14 cellular contexts compared by ENCODE assay signal in the genomic region with DNA sequence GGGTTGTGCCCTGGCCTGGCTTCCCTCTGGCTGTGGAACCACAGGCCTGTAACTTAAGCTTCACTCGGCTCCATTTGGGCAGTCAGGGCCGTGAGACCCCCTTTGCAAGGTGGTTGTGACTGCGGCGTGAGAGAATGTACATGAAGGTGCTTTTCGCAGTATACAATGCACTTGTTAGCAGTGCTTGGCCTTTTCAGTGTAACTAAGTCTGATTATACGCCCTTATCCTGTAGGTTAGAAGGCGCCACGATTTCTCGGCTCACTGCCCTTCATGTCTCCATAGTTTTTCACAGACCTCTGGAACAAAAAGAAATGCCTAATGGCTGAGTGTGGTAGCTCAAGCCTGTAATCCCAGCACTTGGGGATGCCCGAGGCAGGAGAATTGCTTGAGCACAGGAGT. TPM values are rescaled to one million over a fixed set of nuclear protein-coding genes. Genes with fewer than 3 reads are reported as not detected.
A peak's percentile ranks its signal among the peaks of the same experiment; 100 is the strongest.
DNase-seq lines count a peak whose midpoint lies in the region; ATAC-seq and TF ChIP-seq lines count a peak whose summit lies in the region.
"Had no signal": no experiment of that assay in that cellular context is flagged by ENCODE, and none has a peak within 500 bp of the region (broad histone marks: within the 10 kb centered on the region; RNA-seq: fewer than 3 reads in every experiment).

No MANE protein-coding gene starts in this region.

- DNase-seq in PC-3 (no peak), esophagus muscularis mucosa (ENCODE audit: extremely low spot score) (no peak), prostate gland (ENCODE audit: low spot score) (no peak), WERI-Rb-1 (no peak), H4 (ENCODE audit: low spot score) (no peak), GM13976 (ENCODE audit: low spot score) (no peak)
- DNase-seq: activated B cell treated with CpG ODN at 0.5 μM for 24 hours, activated gamma-delta T cell treated with Interleukin-2 at 50 U/mL for 16 hours had no signal

- ATAC-seq in PC-3 (no peak), GM19035 (IDR thresholded peaks at IDR 0.05; ENCODE audit: unreplicated experiment) (no peak)

- peaks cover 15% of the 10 kb centered on the region for H3K36me3 ChIP-seq in ACC112 (ENCODE audit: insufficient read depth, low read length)
- peaks cover 32% of the 10 kb centered on the region; the same call in 1 of the 2 replicates for H3K36me3 ChIP-seq in PC-3 (ENCODE audit: low read depth, low read length)
- peaks cover 0 to 45% (median 26%) of the 10 kb centered on the region in 4 donors for H3K36me3 ChIP-seq in esophagus muscularis mucosa
- H3K36me3 ChIP-seq in prostate gland: no peaks in the 10 kb centered on the region
- peaks cover 59% of the 10 kb centered on the region for H3K36me3 ChIP-seq in WERI-Rb-1

- H3K27ac ChIP-seq in ACC112 (ENCODE audit: low read depth, low read length) (peak overlapping the region; percentile 63), PC-3 (ENCODE audit: low read length) (peak overlapping the region; percentile 39), esophagus muscularis mucosa (replicated peaks in 1 of 4) (peak overlapping the region; percentile 48 to 60 (median 52)), prostate gland (peak overlapping the region; percentile 30 to 67), WERI-Rb-1 (no peak overlapping the region)
- H3K27ac ChIP-seq: right lobe of liver had no signal

- H3K4me1 ChIP-seq in ACC112 (ENCODE audit: control insufficient read depth, insufficient read depth, low read length, unreplicated experiment) (peaks cover 64% of the 10 kb centered on the region), PC-3 (ENCODE audit: insufficient read depth, low read length) (peaks cover 63% of the 10 kb centered on the region), esophagus muscularis mucosa (peaks cover 36 to 53% (median 43%) of the 10 kb centered on the region in 4 donors), prostate gland (replicated peaks) (peaks cover 10% of the 10 kb centered on the region)

- in situ Hi-C loops in GM13976 (cut with MboI; ENCODE audit: low sequenced_read_pairs, unreplicated experiment): no loop called here

- POLR2A ChIA-PET in PC-3 (lab: Charles Lee; ENCODE audit: unreplicated experiment): interaction anchor here (0.5 to 0.9 kb wide), 3 partner anchors 14 to 58 kb away, joined by 3 to 5 read pairs (median 4); no protein-coding TSS in a partner anchor

- no peak for TF ChIP-seq POLR2A in esophagus muscularis mucosa (IDR thresholded peaks at IDR 0.05; ENCODE audit: low read depth)
- TF ChIP-seq POLR2A in prostate gland (IDR thresholded peaks at IDR 0.05): no peak

- no peaks in the 10 kb centered on the region for H3K9me2 ChIP-seq in PC-3 (replicated peaks; ENCODE audit: low read length)

- 92% methylated on average over 10 of the region's 10 CpGs for WGBS in esophagus muscularis mucosa
- 89% methylated on average over 10 of the region's 10 CpGs for WGBS in prostate gland

- H3K4me2 ChIP-seq in PC-3 (ENCODE audit: low read length): peak overlapping the region; percentile 64

- H3K79me2 ChIP-seq in ACC112 (ENCODE audit: control insufficient read depth, insufficient read depth, low read length, unreplicated experiment) (peaks cover 49% of the 10 kb centered on the region), PC-3 (ENCODE audit: low read length) (peaks cover 74% of the 10 kb centered on the region)

- intact Hi-C loops in PC-3 (cut with micrococcal nuclease) (no loop called here), esophagus muscularis mucosa (cut with DNase I) (no loop called here), prostate gland (cut with DNase I) (no loop called here)

- no peak overlapping the region for H3K4me3 ChIP-seq in ACC112 (ENCODE audit: low read depth, low read length)
- no peak overlapping the region for H3K4me3 ChIP-seq in PC-3 (ENCODE audit: low read length)
- no peak overlapping the region for H3K4me3 ChIP-seq in esophagus muscularis mucosa
- H3K4me3 ChIP-seq in prostate gland: no peak overlapping the region
- no peak overlapping the region for H3K4me3 ChIP-seq in WERI-Rb-1 (ENCODE audit: low read depth, low read length)
- H3K4me3 ChIP-seq: right lobe of liver had no signal

- H3F3A ChIP-seq in PC-3 (ENCODE audit: low read length, unreplicated experiment): peaks cover 18% of the 10 kb centered on the region

- H3K9me3 ChIP-seq in PC-3 (ENCODE audit: low read length) (no peaks in the 10 kb centered on the region), esophagus muscularis mucosa (no peaks in the 10 kb centered on the region), prostate gland (no peaks in the 10 kb centered on the region), WERI-Rb-1 (ENCODE audit: severe bottlenecking) (no peaks in the 10 kb centered on the region)
- H3K9me3 ChIP-seq: right lobe of liver had no signal

- no peak for TF ChIP-seq CTCF in PC-3 (conservative IDR thresholded peaks at IDR 0.05; ENCODE audit: low read depth, low read length)
- no peak for TF ChIP-seq CTCF in esophagus muscularis mucosa (IDR thresholded peaks at IDR 0.05)
- no peak for TF ChIP-seq CTCF in prostate gland (IDR thresholded peaks at IDR 0.05)
- TF ChIP-seq CTCF in WERI-Rb-1 (IDR thresholded peaks at IDR 0.05; ENCODE audit: low read depth, low read length): no peak
- no peak for TF ChIP-seq CTCF in GM13976 (IDR thresholded peaks at IDR 0.05; ENCODE audit: borderline replicate concordance, control extremely low read depth, extremely low read depth, insufficient read depth, missing control alignments)

- no peak overlapping the region for H2AFZ ChIP-seq in ACC112 (ENCODE audit: low read length, unreplicated experiment)
- no peak overlapping the region for H2AFZ ChIP-seq in PC-3 (ENCODE audit: low read length)

- no peak overlapping the region for H3K9ac ChIP-seq in PC-3 (ENCODE audit: low read length)

- H4K20me1 ChIP-seq in PC-3 (ENCODE audit: low read length): no peaks in the 10 kb centered on the region

- no TSS peak for BruUV-seq in PC-3 (replicated peaks; lab: Mats Ljungman, UMichigan)

- CTCF ChIA-PET in PC-3 (lab: Charles Lee): interaction anchor here (0.6 to 2.8 kb wide), 14 partner anchors 9 to 196 kb away, joined by 3 to 42 read pairs (median 6); a partner anchor contains a TSS

- no peaks in the 10 kb centered on the region for H3K27me3 ChIP-seq in ACC112 (ENCODE audit: insufficient read depth, low read length)
- no peaks in the 10 kb centered on the region for H3K27me3 ChIP-seq in PC-3 (ENCODE audit: low read length)
- H3K27me3 ChIP-seq in esophagus muscularis mucosa: no peaks in the 10 kb centered on the region
- no peaks in the 10 kb centered on the region for H3K27me3 ChIP-seq in prostate gland (replicated peaks; ENCODE audit: insufficient read depth)
- no peaks in the 10 kb centered on the region for H3K27me3 ChIP-seq in WERI-Rb-1 (ENCODE audit: insufficient read depth, low read depth, severe bottlenecking)
- H3K27me3 ChIP-seq: right lobe of liver had no signal

- no peak for TF ChIP-seq EP300 in esophagus muscularis mucosa (IDR thresholded peaks at IDR 0.05)

RNA-seq across cellular contexts. Expression of a gene that starts 13.3 kb away (rescaled TPM):
- total RNA-seq in PC-3 (2014; rRNA removed): 97.8 and 115 TPM in 2 replicates
- 10 to 100 TPM; 50.3 to 81.3 (median 77.6) TPM for total RNA-seq in esophagus muscularis mucosa
- 10 to 100 TPM; 50.4 to 72.3 TPM for total RNA-seq in prostate gland
- total RNA-seq in H4 (2014; rRNA removed; shearing (Covaris generic)): 107 and 135 TPM in 2 replicates

RNA-seq across cellular contexts. Expression of a gene that starts 13.5 kb away (rescaled TPM):
- total RNA-seq in PC-3 (2014; rRNA removed): 54.2 and 97.7 TPM in 2 replicates
- total RNA-seq in esophagus muscularis mucosa: 10 to 100 TPM in 3 of 4 donors, 1 to 10 TPM in 1; 6.3 to 14.7 (median 11.9) TPM
- 100 to 1,000 TPM in 1 of 2 donors, 10 to 100 TPM in 1; 33.6 to 132 TPM for total RNA-seq in prostate gland
- 6.4 and 14.3 TPM in 2 replicates for total RNA-seq in H4 (2014; rRNA removed; shearing (Covaris generic))

RNA-seq across cellular contexts. Expression of a gene that starts 40.8 kb away (rescaled TPM):
- total RNA-seq in PC-3 (2014; rRNA removed) (273 and 362 TPM in 2 replicates), esophagus muscularis mucosa (10 to 100 TPM; 36.5 to 57.4 (median 46.6) TPM), prostate gland (100 to 1,000 TPM in 1 of 2 donors, 10 to 100 TPM in 1; 81.0 to 105 TPM)
- total RNA-seq in H4 (2014; rRNA removed; shearing (Covaris generic)): 0.15 and 0.35 TPM in 2 replicates

RNA-seq across cellular contexts. Expression of a gene that starts 47.2 kb away (rescaled TPM):
- total RNA-seq in PC-3 (2014; rRNA removed) (2.3 and 4.3 TPM in 2 replicates), esophagus muscularis mucosa (1 to 10 TPM; 4.3 to 6.6 (median 5.6) TPM), prostate gland (1 to 10 TPM in 1 of 2 donors, under 1 TPM in 1; 0.27 to 4.1 TPM)
- not detected in 2 replicates for total RNA-seq in H4 (2014; rRNA removed; shearing (Covaris generic))
- total RNA-seq: dermis microvascular lymphatic vessel endothelial cell, lung microvascular endothelial cell, neural crest cell had no signal

Comparison
In these comparisons a context has a peak if more than half of its experiments do, and no peak if none do; other contexts are left out.
1. RNA of a gene that starts 40.8 kb away (total RNA-seq): 273 to 362 TPM in PC-3, 81.0 to 105 TPM in prostate gland and 36.5 to 57.4 TPM in esophagus muscularis mucosa; 0.15 to 0.35 TPM in H4; every median in the first group is over 10 times any median in the second.